Comparison of ENCODE assay signal across 9 cellular contexts in genomic region chr9:27572036-27572435, GRCh38. TPM values are rescaled to one million over a fixed set of nuclear protein-coding genes. Genes with fewer than 3 reads are reported as not detected.
DNase-seq lines count a peak whose midpoint lies in the region; ATAC-seq and TF ChIP-seq lines count a peak whose summit lies in the region.
"Had no signal": no experiment of that assay in that cellular context is flagged by ENCODE, and none has a peak within 500 bp of the region (broad histone marks: within the 10 kb centered on the region; RNA-seq: fewer than 3 reads in every experiment).

No MANE protein-coding gene starts in this region.

- H3K9me3 ChIP-seq in heart left ventricle (no peaks in the 10 kb centered on the region), muscle layer of duodenum (ENCODE audit: control insufficient read depth in 1 of 2, low read length in 2 of 2) (no peaks in the 10 kb centered on the region), vagina (no peaks in the 10 kb centered on the region)

- H3K4me1 ChIP-seq in heart left ventricle (peaks cover 0 to 61% (median 16%) of the 10 kb centered on the region in 12 donors), muscle layer of duodenum (ENCODE audit: control insufficient read depth in 1 of 2, insufficient read depth in 2 of 2, low read length in 2 of 2) (peaks cover 7 to 11% of the 10 kb centered on the region in 2 donors), vagina (peaks cover 10% of the 10 kb centered on the region)

- TF ChIP-seq POLR2A in heart left ventricle (IDR thresholded peaks at IDR 0.05) (no peak), vagina (IDR thresholded peaks at IDR 0.05) (no peak)

- H3K4me3 ChIP-seq in heart left ventricle (peak overlapping the region in 10 of 12 donors; percentile 54 to 92 (median 89)), muscle layer of duodenum (ENCODE audit: low read depth in 1 of 2, low read length in 2 of 2) (peak overlapping the region; percentile 79 to 89), vagina (peak overlapping the region in 1 of 2 donors; percentile 65)

- WGBS in heart left ventricle, 4 donors, result 35 to 53% (median 46%) methylated on average over 4 of the region's 4 CpGs

- DNase-seq in heart left ventricle (no peak), cardiac septum (ENCODE audit: low spot score) (no peak), cerebellar cortex (ENCODE audit: low spot score) (peak; percentile 36), vagina (ENCODE audit: extremely low spot score in 2 of 2) (no peak), NCI-H345 (lab: John Stamatoyannopoulos, UW) (no peak), NCI-H226 (no peak)

- no peak for TF ChIP-seq CTCF in heart left ventricle (IDR thresholded peaks at IDR 0.05)
- TF ChIP-seq CTCF in vagina (IDR thresholded peaks at IDR 0.05), result no peak

- peak overlapping the region; percentile 76 to 100 (median 95) for H3K27ac ChIP-seq in heart left ventricle
- H3K27ac ChIP-seq in muscle layer of duodenum (ENCODE audit: low read length), result peak overlapping the region; percentile 87
- peak overlapping the region; percentile 98 for H3K27ac ChIP-seq in vagina

- H3K36me3 ChIP-seq in heart left ventricle (peaks cover 0 to 3% (median 0%) of the 10 kb centered on the region in 9 donors), muscle layer of duodenum (ENCODE audit: control insufficient read depth in 1 of 2, insufficient read depth in 2 of 2, low read length in 2 of 2) (no peaks in the 10 kb centered on the region), vagina (no peaks in the 10 kb centered on the region)

- intact Hi-C loops in heart left ventricle (cut with DNase I), result no loop called here
- intact Hi-C loops in cardiac septum (cut with DNase I), result loop anchor here (5.0 kb wide), 1 partner anchor 620 kb away; no protein-coding TSS in a partner anchor
- intact Hi-C loops in vagina (cut with DNase I), result loop anchor here (10.0 kb wide), 1 partner anchor 617 kb away; the partner anchor contains the start of gene IFT74

- ATAC-seq in heart left ventricle, result no peak
- ATAC-seq in GM21529 (IDR thresholded peaks at IDR 0.05; ENCODE audit: unreplicated experiment), result no peak

- H3K27me3 ChIP-seq in heart left ventricle (no peaks in the 10 kb centered on the region), muscle layer of duodenum (ENCODE audit: low read depth, low read length) (no peaks in the 10 kb centered on the region), vagina (no peaks in the 10 kb centered on the region)

RNA-seq across cellular contexts. Expression of gene C9orf72, which starts 1.2 kb away (rescaled TPM):
- total RNA-seq in heart left ventricle (10 to 100 TPM in 8 of 9 donors, 1 to 10 TPM in 1; 9.6 to 27.2 (median 15.7) TPM), cardiac septum (11.4 TPM), vagina (18.7 TPM)
- 1 to 10 TPM; 7.2 to 9.9 TPM for polyA plus RNA-seq in heart left ventricle

RNA-seq across cellular contexts. Expression of gene MOB3B, which starts 42.4 kb away (rescaled TPM):
- 1 to 10 TPM in 8 of 9 donors, under 1 TPM in 1; 0.54 to 2.8 (median 2.1) TPM for total RNA-seq in heart left ventricle
- polyA plus RNA-seq in heart left ventricle, result under 1 TPM; 0.42 to 0.95 TPM
- 0.51 TPM for total RNA-seq in cardiac septum
- 11.0 TPM for total RNA-seq in vagina

RNA-seq across cellular contexts. Expression of gene IFNK, which starts 47.9 kb away (rescaled TPM):
- not detected for total RNA-seq in heart left ventricle
- not detected for polyA plus RNA-seq in heart left ventricle
- not detected for total RNA-seq in cardiac septum
- not detected for total RNA-seq in vagina
- total RNA-seq: Daoy had no signal

Comparison
In these comparisons a context has a peak if more than half of its experiments do, and no peak if none do; other contexts are left out.
1. intact Hi-C loops: an anchor here in cardiac septum (5.0 kb wide) and vagina (10.0 kb wide); none called in heart left ventricle.